8 cellular contexts compared by ENCODE assay signal in genomic region chr17:38871992-38872605, GRCh38. TPM values are rescaled to one million over a fixed set of nuclear protein-coding genes. Genes with fewer than 3 reads are reported as not detected.
DNase-seq lines count a peak whose midpoint lies in the region; ATAC-seq and TF ChIP-seq lines count a peak whose summit lies in the region.

No MANE protein-coding gene starts in this region.

- H3K36me3 ChIP-seq in BJ (ENCODE audit: control insufficient read depth, insufficient read depth, low read length) (peaks cover 6% of the 10 kb centered on the region), MG63 (peaks cover 61% of the 10 kb centered on the region)

- H3K9me3 Mint-ChIP-seq in natural killer cell treated with Interleukin-12 subunit alpha and Interleukin-12 subunit beta and Interleukin-15 and Interleukin-18, amount 100 ng/mL, for 72 hours: no peaks in the 10 kb centered on the region

- no peaks in the 10 kb centered on the region for H3K27me3 ChIP-seq in BJ (ENCODE audit: control insufficient read depth, insufficient read depth, low read length)
- no peaks in the 10 kb centered on the region for H3K27me3 ChIP-seq in MG63

- H3K4me1 Mint-ChIP-seq in natural killer cell treated with Interleukin-12 subunit alpha and Interleukin-12 subunit beta and Interleukin-15 and Interleukin-18, amount 100 ng/mL, for 72 hours (ENCODE audit: low read depth in 2 of 2): peaks cover 70 to 73% of the 10 kb centered on the region in 2 donors

- TF ChIP-seq CTCF in BJ (IDR thresholded peaks at IDR 0.05; ENCODE audit: insufficient read depth, low read depth, low read length) (no peak), choroid plexus epithelial cell (conservative IDR thresholded peaks at IDR 0.05; ENCODE audit: low read depth, low read length) (no peak)

- ATAC-seq in natural killer cell treated with Interleukin-12 subunit alpha and Interleukin-12 subunit beta and Interleukin-15 and Interleukin-18, amount 100 ng/mL, for 72 hours: no peak
- ATAC-seq in sciatic nerve: no peak

- peak overlapping the region; percentile 95 for H3K4me3 Mint-ChIP-seq in natural killer cell treated with Interleukin-12 subunit alpha and Interleukin-12 subunit beta and Interleukin-15 and Interleukin-18, amount 100 ng/mL, for 72 hours

- H3K4me3 ChIP-seq in BJ (ENCODE audit: low read depth, low read length): peak overlapping the region; percentile 97
- peak overlapping the region; percentile 94 for H3K4me3 ChIP-seq in MG63
- peak overlapping the region; percentile 97 for H3K4me3 ChIP-seq in choroid plexus epithelial cell (ENCODE audit: low read depth, low read length)

- DNase-seq in BJ (ENCODE audit: low read depth): no peak
- no peak for DNase-seq in MG63
- DNase-seq in choroid plexus epithelial cell (ENCODE audit: low read depth): no peak
- DNase-seq in natural killer cell treated with Interleukin-12 subunit alpha and Interleukin-12 subunit beta and Interleukin-15 and Interleukin-18, amount 100 ng/mL, for 72 hours (ENCODE audit: low spot score): no peak
- DNase-seq in NCI-H226: no peak
- DNase-seq in NCI-H187 treated with DMSO at 0.1 percent for 48 hours (lab: John Stamatoyannopoulos, UW): no peak
- DNase-seq in sciatic nerve (ENCODE audit: low spot score): no peak
- DNase-seq in activated CD4-positive, alpha-beta T cell treated with anti-CD3 and anti-CD28 coated beads for 48 hours: no peak

- intact Hi-C loops in sciatic nerve (cut with DNase I): loop anchor here (10.0 kb wide), 1 partner anchor 283 kb away; the partner anchor contains the start of gene PLXDC1

- no peaks in the 10 kb centered on the region for H3K9me3 ChIP-seq in MG63

- H3K27ac Mint-ChIP-seq in natural killer cell treated with Interleukin-12 subunit alpha and Interleukin-12 subunit beta and Interleukin-15 and Interleukin-18, amount 100 ng/mL, for 72 hours: peak overlapping the region; percentile 95 to 97

- POLR2A ChIA-PET in BJ (lab: Charles Lee): interaction anchor here (1.2 kb wide), 1 partner anchor 10 kb away, joined by 3 read pairs; no protein-coding TSS in a partner anchor

- no peaks in the 10 kb centered on the region for H3K27me3 Mint-ChIP-seq in natural killer cell treated with Interleukin-12 subunit alpha and Interleukin-12 subunit beta and Interleukin-15 and Interleukin-18, amount 100 ng/mL, for 72 hours

- CTCF ChIA-PET in BJ (lab: Yijun Ruan, JAX): interaction anchor here (3.4 kb wide), 1 partner anchor 281 kb away, joined by 17 read pairs; no protein-coding TSS in a partner anchor

- H3K36me3 Mint-ChIP-seq in natural killer cell treated with Interleukin-12 subunit alpha and Interleukin-12 subunit beta and Interleukin-15 and Interleukin-18, amount 100 ng/mL, for 72 hours: no peaks in the 10 kb centered on the region

RNA-seq across cellular contexts. Expression of gene LASP1, which starts 2.2 kb away (rescaled TPM):
- 254 and 321 TPM in 2 replicates for polyA plus RNA-seq in BJ (2011; rRNA removed)
- 251 and 287 TPM in 2 replicates for polyA minus RNA-seq in BJ (2011; rRNA and poly(A)+ RNA removed)
- total RNA-seq in MG63 (2014; rRNA removed; shearing (Covaris generic); ENCODE audit: low replicate concordance): 228 and 323 TPM in 2 replicates
- total RNA-seq in natural killer cell treated with Interleukin-12 subunit alpha and Interleukin-12 subunit beta and Interleukin-15 and Interleukin-18, amount 100 ng/mL, for 72 hours: 100 to 1,000 TPM; 214 to 390 TPM
- total RNA-seq in sciatic nerve: 127 TPM

RNA-seq across cellular contexts. Expression of gene RPL23, which starts 18.6 kb away (rescaled TPM):
- 1,440 and 2,342 TPM in 2 replicates for polyA plus RNA-seq in BJ (2011; rRNA removed)
- 176 and 213 TPM in 2 replicates for polyA minus RNA-seq in BJ (2011; rRNA and poly(A)+ RNA removed)
- 2,314 and 3,514 TPM in 2 replicates for total RNA-seq in MG63 (2014; rRNA removed; shearing (Covaris generic); ENCODE audit: low replicate concordance)
- 1,000 to 10,000 TPM; 1,120 to 1,259 TPM for total RNA-seq in natural killer cell treated with Interleukin-12 subunit alpha and Interleukin-12 subunit beta and Interleukin-15 and Interleukin-18, amount 100 ng/mL, for 72 hours
- total RNA-seq in sciatic nerve: 1,106 TPM

RNA-seq across cellular contexts. Expression of gene CWC25, which starts 47.0 kb away (rescaled TPM):
- 14.1 and 14.5 TPM in 2 replicates for polyA plus RNA-seq in BJ (2011; rRNA removed)
- polyA minus RNA-seq in BJ (2011; rRNA and poly(A)+ RNA removed): 4.6 and 5.5 TPM in 2 replicates
- total RNA-seq in MG63 (2014; rRNA removed; shearing (Covaris generic); ENCODE audit: low replicate concordance): 19.2 and 21.3 TPM in 2 replicates
- 10 to 100 TPM; 36.8 to 39.3 TPM for total RNA-seq in natural killer cell treated with Interleukin-12 subunit alpha and Interleukin-12 subunit beta and Interleukin-15 and Interleukin-18, amount 100 ng/mL, for 72 hours
- 25.6 TPM for total RNA-seq in sciatic nerve
